15 cellular contexts compared by ENCODE assay signal in genomic region chr6:118288355-118289124, GRCh38.
DNase-seq lines count a peak whose midpoint lies in the region; ATAC-seq and TF ChIP-seq lines count a peak whose summit lies in the region.
"Had no signal": no experiment of that assay in that cellular context is flagged by ENCODE, and none has a peak within 500 bp of the region (broad histone marks: within the 10 kb centered on the region; RNA-seq: fewer than 3 reads in every experiment).

No MANE protein-coding gene starts in this region.

- H3K36me3 ChIP-seq in BJ (ENCODE audit: control insufficient read depth, insufficient read depth, low read length), result no peaks in the 10 kb centered on the region
- H3K36me3 ChIP-seq in brain microvascular endothelial cell (replicated peaks), result no peaks in the 10 kb centered on the region
- H3K36me3 ChIP-seq in transverse colon, result no peaks in the 10 kb centered on the region

- 29% methylated on average over 2 of the region's 2 CpGs for WGBS in right cardiac atrium
- WGBS in transverse colon (ENCODE audit: low coverage in 1 of 2), 2 donors, result 27 to 51% methylated on average over 2 of the region's 2 CpGs

- no peaks in the 10 kb centered on the region for H3K4me1 Mint-ChIP-seq in activated naive CD8-positive, alpha-beta T cell treated with anti-CD3 and anti-CD28 coated beads, Interleukin-2, amount 50 U/mL, for 24 hours
- H3K4me1 Mint-ChIP-seq: CD4-positive, CD25-positive, alpha-beta regulatory T cell had no signal

- ATAC-seq in right cardiac atrium, result peak; percentile 22 to 78
- no peak for ATAC-seq in activated naive CD8-positive, alpha-beta T cell treated with anti-CD3 and anti-CD28 coated beads, Interleukin-2, amount 50 U/mL, for 24 hours
- ATAC-seq: naive thymus-derived CD4-positive, alpha-beta T cell had no signal

- no peak overlapping the region for H3K4me3 ChIP-seq in BJ (ENCODE audit: low read depth, low read length)
- H3K4me3 ChIP-seq in brain microvascular endothelial cell (ENCODE audit: low read depth, low read length), result no peak overlapping the region
- H3K4me3 ChIP-seq in right cardiac atrium (ENCODE audit: low read length), result no peak overlapping the region
- no peak overlapping the region for H3K4me3 ChIP-seq in transverse colon

- H3K4me1 ChIP-seq in right cardiac atrium (ENCODE audit: control insufficient read depth, insufficient read depth, low read length), result peaks cover 4% of the 10 kb centered on the region
- H3K4me1 ChIP-seq in transverse colon, result peaks cover 0 to 6% (median 3%) of the 10 kb centered on the region in 4 donors

- H3K27ac Mint-ChIP-seq in activated naive CD8-positive, alpha-beta T cell treated with anti-CD3 and anti-CD28 coated beads, Interleukin-2, amount 50 U/mL, for 24 hours, result no peak overlapping the region
- H3K27ac Mint-ChIP-seq: activated naive CD4-positive, alpha-beta T cell treated with anti-CD3 and anti-CD28 coated beads, Interleukin-2, amount 10 ng/mL, durations not matched to agents 7 days and 5 days; CD4-positive, CD25-positive, alpha-beta regulatory T cell; naive thymus-derived CD4-positive, alpha-beta T cell had no signal

- H3K27ac ChIP-seq in brain microvascular endothelial cell (no peak overlapping the region), right cardiac atrium (ENCODE audit: low read length) (no peak overlapping the region), transverse colon (no peak overlapping the region)

- no peaks in the 10 kb centered on the region for H3K27me3 Mint-ChIP-seq in activated naive CD8-positive, alpha-beta T cell treated with anti-CD3 and anti-CD28 coated beads, Interleukin-2, amount 50 U/mL, for 24 hours
- H3K27me3 Mint-ChIP-seq: activated naive CD4-positive, alpha-beta T cell treated with anti-CD3 and anti-CD28 coated beads, Interleukin-2, amount 10 ng/mL, durations not matched to agents 7 days and 5 days had no signal

- CTCF ChIA-PET in BJ (lab: Yijun Ruan, JAX), result interaction anchor here (0.6 to 2.3 kb wide), 4 partner anchors 78 to 512 kb away, joined by 3 to 10 read pairs (median 3); no protein-coding TSS in a partner anchor

- in situ Hi-C loops in brain microvascular endothelial cell (cut with HindIII; ENCODE audit: low pct_ligation_motif_present, low sequenced_read_pairs), result loop anchor here (25.0 kb wide), 1 partner anchor 499 kb away; no protein-coding TSS in a partner anchor
- in situ Hi-C loops in transverse colon (cut with MboI; ENCODE audit: low pct_ligation_motif_present in 1 of 4, low pct_unique_long_range_greater_than_20kb in 1 of 4, low sequenced_read_pairs in 3 of 4), result loop anchor here in 3 of 4 donors (10.0 to 25.0 kb wide), 5 partner anchors 216 to 499 kb away; no protein-coding TSS in a partner anchor

- DNase-seq in BJ (ENCODE audit: low read depth) (no peak), HT1080 (ENCODE audit: low read depth) (peak; percentile 52), brain microvascular endothelial cell (no peak), right cardiac atrium (no peak), transverse colon (no peak), NCI-H1436 treated with DMSO at 0.1 percent for 48 hours (lab: John Stamatoyannopoulos, UW) (no peak), COLO668 (lab: John Stamatoyannopoulos, UW; ENCODE audit: unreplicated experiment) (no peak)
- DNase-seq in activated naive CD8-positive, alpha-beta T cell treated with anti-CD3 and anti-CD28 coated beads, Interleukin-2, amount 50 U/mL, for 24 hours, result no peak
- DNase-seq: activated naive CD4-positive, alpha-beta T cell treated with anti-CD3 and anti-CD28 coated beads, Interleukin-2, amount 10 ng/mL, durations not matched to agents 7 days and 5 days; CD4-positive, CD25-positive, alpha-beta regulatory T cell; kidney; naive thymus-derived CD4-positive, alpha-beta T cell; NCI-H1694; NCI-H69; SIG-M5 had no signal

- H3K36me3 Mint-ChIP-seq in activated naive CD8-positive, alpha-beta T cell treated with anti-CD3 and anti-CD28 coated beads, Interleukin-2, amount 50 U/mL, for 24 hours (ENCODE audit: low read depth), result no peaks in the 10 kb centered on the region
- H3K36me3 Mint-ChIP-seq: activated naive CD4-positive, alpha-beta T cell treated with anti-CD3 and anti-CD28 coated beads, Interleukin-2, amount 10 ng/mL, durations not matched to agents 7 days and 5 days; CD4-positive, CD25-positive, alpha-beta regulatory T cell; naive thymus-derived CD4-positive, alpha-beta T cell had no signal

- TF ChIP-seq CTCF in BJ (IDR thresholded peaks at IDR 0.05; ENCODE audit: insufficient read depth, low read depth, low read length) (peak; percentile 14; the same call in 1 of the 2 replicates), brain microvascular endothelial cell (IDR thresholded peaks at IDR 0.05; ENCODE audit: low read depth, low read length, missing control alignments) (peak; percentile 9), transverse colon (IDR thresholded peaks at IDR 0.05) (no peak)

- H3K9me3 ChIP-seq in right cardiac atrium (ENCODE audit: control insufficient read depth, low read length) (no peaks in the 10 kb centered on the region), transverse colon (no peaks in the 10 kb centered on the region)

- TF ChIP-seq POLR2A in transverse colon (IDR thresholded peaks at IDR 0.05), result no peak

- intact Hi-C loops in right cardiac atrium (cut with DNase I) (loop anchor here (5.0 to 10.0 kb wide), 6 partner anchors 219 to 486 kb away; no protein-coding TSS in a partner anchor), transverse colon (cut with DNase I; ENCODE audit: low total_unique reads) (loop anchor here (5.0 to 10.0 kb wide), 2 partner anchors 294 to 326 kb away; no protein-coding TSS in a partner anchor)

- H3K27me3 ChIP-seq in BJ (ENCODE audit: control insufficient read depth, insufficient read depth, low read length), result no peaks in the 10 kb centered on the region
- H3K27me3 ChIP-seq in brain microvascular endothelial cell (replicated peaks), result no peaks in the 10 kb centered on the region
- H3K27me3 ChIP-seq in right cardiac atrium (ENCODE audit: control insufficient read depth, insufficient read depth), result no peaks in the 10 kb centered on the region
- no peaks in the 10 kb centered on the region for H3K27me3 ChIP-seq in transverse colon

- POLR2A ChIA-PET in BJ (lab: Charles Lee), result no interaction called here

- no peak for TF ChIP-seq EP300 in transverse colon (IDR thresholded peaks at IDR 0.05; ENCODE audit: low read depth)

- H3K9me3 Mint-ChIP-seq in activated naive CD8-positive, alpha-beta T cell treated with anti-CD3 and anti-CD28 coated beads, Interleukin-2, amount 50 U/mL, for 24 hours, result no peaks in the 10 kb centered on the region
- H3K9me3 Mint-ChIP-seq: activated naive CD4-positive, alpha-beta T cell treated with anti-CD3 and anti-CD28 coated beads, Interleukin-2, amount 10 ng/mL, durations not matched to agents 7 days and 5 days; CD4-positive, CD25-positive, alpha-beta regulatory T cell; naive thymus-derived CD4-positive, alpha-beta T cell had no signal

- H3K4me3 Mint-ChIP-seq in activated naive CD8-positive, alpha-beta T cell treated with anti-CD3 and anti-CD28 coated beads, Interleukin-2, amount 50 U/mL, for 24 hours, result no peak overlapping the region
- H3K4me3 Mint-ChIP-seq: activated naive CD4-positive, alpha-beta T cell treated with anti-CD3 and anti-CD28 coated beads, Interleukin-2, amount 10 ng/mL, durations not matched to agents 7 days and 5 days; CD4-positive, CD25-positive, alpha-beta regulatory T cell; naive thymus-derived CD4-positive, alpha-beta T cell had no signal

Comparison
In these comparisons a context has a peak if more than half of its experiments do, and no peak if none do; other contexts are left out.
1. CTCF ChIP-seq: peak in BJ (single experiment) and brain microvascular endothelial cell (single experiment); none in transverse colon (0 of 5).